In the genomic region with DNA sequence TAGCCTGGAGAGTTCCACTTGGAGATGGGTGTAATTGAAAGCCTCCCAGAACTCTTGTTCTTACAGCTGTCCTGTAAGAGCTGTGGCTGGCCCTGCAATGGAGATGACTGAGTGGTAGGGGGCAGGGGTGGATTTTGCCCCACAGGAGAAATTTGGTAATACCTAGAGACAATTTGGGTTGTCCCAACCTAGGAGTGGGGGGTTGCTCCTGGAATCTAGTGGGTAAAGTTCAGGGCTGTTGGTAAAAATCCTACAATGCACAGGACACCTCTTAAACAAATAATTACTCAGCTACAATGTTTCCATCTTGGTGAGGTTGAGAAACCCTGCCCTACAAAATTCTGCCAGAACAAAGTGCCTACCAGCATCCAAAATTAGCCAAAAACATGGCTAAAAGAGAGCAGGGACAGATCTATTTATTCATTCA, we compare ENCODE assay signal across 14 cellular contexts.
DNase-seq lines count a peak whose midpoint lies in the region; ATAC-seq and TF ChIP-seq lines count a peak whose summit lies in the region.
"Had no signal": no experiment of that assay in that cellular context is flagged by ENCODE, and none has a peak within 500 bp of the region (broad histone marks: within the 10 kb centered on the region; RNA-seq: fewer than 3 reads in every experiment).

No MANE protein-coding gene starts in this region.

- H3K23ac ChIP-seq in mesenchymal stem cell (ENCODE audit: low read length in 2 of 2): no peak overlapping the region

- no peak overlapping the region for H3K4ac ChIP-seq in mesenchymal stem cell (ENCODE audit: low read depth in 1 of 2, low read length in 2 of 2)

- peak overlapping the region in 1 of 2 experiments; percentile 71 for H3K18ac ChIP-seq in mesenchymal stem cell (ENCODE audit: low read depth in 1 of 2, low read length in 2 of 2)

- H3K36me3 ChIP-seq in mesenchymal stem cell (ENCODE audit: control insufficient read depth in 1 of 2, insufficient read depth in 2 of 2, low read depth in 1 of 2, low read length in 2 of 2) (peaks cover 0 to 2% of the 10 kb centered on the region in 2 experiments), spleen (no peaks in the 10 kb centered on the region)
- H3K36me3 ChIP-seq: SJSA1 had no signal

- no peak for DNase-seq in AG04450 (ENCODE audit: low read depth, low spot score)
- DNase-seq in mesenchymal stem cell: no peak
- no peak for DNase-seq in spleen
- no peak for DNase-seq in T-helper 17 cell
- no peak for DNase-seq in stimulated activated CD4-positive, alpha-beta T cell treated with anti-CD3 and anti-CD28 coated beads, Interleukin-4, amount 100 ng/mL, for 24 hours
- DNase-seq: 8988T, KG1, NCI-H1930 had no signal

- H2AK5ac ChIP-seq in mesenchymal stem cell (ENCODE audit: low read length, severe bottlenecking): peak overlapping the region; percentile 65

- TF ChIP-seq POLR2A in spleen (IDR thresholded peaks at IDR 0.05): no peak

- no peak for ATAC-seq in T-helper 17 cell
- ATAC-seq in HG02973 (IDR thresholded peaks at IDR 0.05; ENCODE audit: unreplicated experiment): no peak
- ATAC-seq: HCT116 had no signal

- peaks cover 69% of the 10 kb centered on the region for H3K27me3 Mint-ChIP-seq in T-helper 17 cell

- CTCF ChIA-PET in AG04450 (lab: Charles Lee): interaction anchor here (0.8 kb wide), 1 partner anchor 337 kb away, joined by 3 read pairs; no protein-coding TSS in a partner anchor

- peak overlapping the region; percentile 39 for H2BK120ac ChIP-seq in mesenchymal stem cell (ENCODE audit: low read depth, low read length)

- H3K27ac Mint-ChIP-seq in T-helper 17 cell: no peak overlapping the region
- H3K27ac Mint-ChIP-seq: GM23338 had no signal

- no peaks in the 10 kb centered on the region for H3K27me3 ChIP-seq in AG04450 (ENCODE audit: control insufficient read depth, insufficient read depth, low read length)
- H3K27me3 ChIP-seq in mesenchymal stem cell (ENCODE audit: control insufficient read depth in 1 of 2, insufficient read depth in 1 of 2, low read length in 2 of 2): no peaks in the 10 kb centered on the region
- H3K27me3 ChIP-seq in spleen (replicated peaks in 1 of 7): peaks cover 0 to 14% (median 0%) of the 10 kb centered on the region in 7 donors
- H3K27me3 ChIP-seq: SJSA1 had no signal

- POLR2A ChIA-PET in AG04450 (lab: Yijun Ruan, JAX): interaction anchor here (1.4 to 1.9 kb wide), 6 partner anchors 53 to 211 kb away, joined by 3 to 15 read pairs (median 8); no protein-coding TSS in a partner anchor

- H2AFZ ChIP-seq in mesenchymal stem cell (ENCODE audit: low read depth, low read length): no peak overlapping the region

- no peak overlapping the region for H4K8ac ChIP-seq in mesenchymal stem cell (ENCODE audit: low read length)

- no peak overlapping the region for H3K4me2 ChIP-seq in mesenchymal stem cell (ENCODE audit: low read length, poor library complexity, severe bottlenecking)
- H3K4me2 ChIP-seq: GM23338 had no signal

- intact Hi-C loops in spleen (cut with DNase I; ENCODE audit: low total_unique reads): no loop called here

- H2BK5ac ChIP-seq in mesenchymal stem cell (ENCODE audit: low read depth, low read length, poor library complexity, severe bottlenecking): no peak overlapping the region

- no peak overlapping the region for H3K14ac ChIP-seq in mesenchymal stem cell (ENCODE audit: low read length in 2 of 2)

- H3K4me1 ChIP-seq in mesenchymal stem cell (ENCODE audit: control insufficient read depth, insufficient read depth, low read depth, low read length) (peaks cover 21% of the 10 kb centered on the region), spleen (no peaks in the 10 kb centered on the region)

- H3K4me3 ChIP-seq in AG04450 (ENCODE audit: low read depth, low read length) (no peak overlapping the region), mesenchymal stem cell (ENCODE audit: insufficient read depth in 1 of 2, low read depth in 1 of 2, low read length in 2 of 2) (no peak overlapping the region), spleen (no peak overlapping the region)
- H3K4me3 ChIP-seq: GM23338, SJSA1 had no signal

- peaks cover 2% of the 10 kb centered on the region for H3K36me3 Mint-ChIP-seq in T-helper 17 cell (ENCODE audit: low read depth)

- H3K4me3 Mint-ChIP-seq in T-helper 17 cell: no peak overlapping the region
- H3K4me3 Mint-ChIP-seq: GM23338 had no signal

- no peaks in the 10 kb centered on the region for H3K79me1 ChIP-seq in mesenchymal stem cell (replicated peaks; ENCODE audit: low read length, poor library complexity, severe bottlenecking)

- no peak overlapping the region for H4K91ac ChIP-seq in mesenchymal stem cell (ENCODE audit: low read length)

- H2BK15ac ChIP-seq in mesenchymal stem cell (ENCODE audit: low read depth, poor library complexity, severe bottlenecking): no peak overlapping the region

- H3K9me3 ChIP-seq in AG04450 (ENCODE audit: control insufficient read depth, insufficient read depth, low read length) (no peaks in the 10 kb centered on the region), mesenchymal stem cell (ENCODE audit: control insufficient read depth, low read length) (no peaks in the 10 kb centered on the region), spleen (no peaks in the 10 kb centered on the region), T-helper 17 cell (ENCODE audit: control insufficient read depth, low read length, poor library complexity, severe bottlenecking) (no peaks in the 10 kb centered on the region)
- H3K9me3 ChIP-seq: SJSA1 had no signal

- peak overlapping the region in 1 of 2 experiments; percentile 91 for H2BK12ac ChIP-seq in mesenchymal stem cell (ENCODE audit: low read length in 2 of 2)

- no peak overlapping the region for H3K9ac ChIP-seq in mesenchymal stem cell (ENCODE audit: low read length)

- H3K27ac ChIP-seq in AG04450 (ENCODE audit: low read depth, low read length): peak overlapping the region; percentile 71
- peak overlapping the region; percentile 24 for H3K27ac ChIP-seq in cingulate gyrus (ENCODE audit: low read depth, low read length)
- no peak overlapping the region for H3K27ac ChIP-seq in mesenchymal stem cell (ENCODE audit: low read length, poor library complexity, severe bottlenecking)
- H3K27ac ChIP-seq in spleen: peak overlapping the region in 6 of 8 donors; percentile 27 to 63 (median 51)
- H3K27ac ChIP-seq: C4-2B, SJSA1 had no signal

- peaks cover 5% of the 10 kb centered on the region for H3K4me1 Mint-ChIP-seq in T-helper 17 cell

- TF ChIP-seq CTCF in AG04450 (IDR thresholded peaks at IDR 0.05; ENCODE audit: low read depth, low read length) (no peak), spleen (IDR thresholded peaks at IDR 0.05 in 8 of 11, conservative IDR thresholded peaks at IDR 0.05 in 3 of 11) (no peak)
